In genomic region chr7:133478591-133479135, GRCh38 we compare ENCODE assay signal across 1 cellular context.
A peak's percentile ranks its signal among the peaks of the same experiment; 100 is the strongest.
TF ChIP-seq lines count a peak whose summit lies in the region.

No MANE protein-coding gene starts in this region.

TF ChIP-seq in HEK293, 187 proteins besides CTCF, POLR2A, EP300 and RAD21 (continued from another document):
- TF ChIP-seq TSHZ1 (tag by site-specific recombination; IDR thresholded peaks at IDR 0.05; ENCODE audit: borderline replicate concordance), result peak; percentile 13; the same call in 1 of the 2 replicates
- TF ChIP-seq ZNF23 (tag by site-specific recombination; IDR thresholded peaks at IDR 0.05; ENCODE audit: borderline replicate concordance), result no peak
- 0 out of 2 replicates have a peak, but pooled peaks have one; percentile 26 for TF ChIP-seq GFI1B (tag by site-specific recombination; IDR thresholded peaks at IDR 0.05)
- peak; percentile 58; the same call in 1 of the 2 replicates for TF ChIP-seq KLF10 (tag by site-specific recombination; IDR thresholded peaks at IDR 0.05)
- TF ChIP-seq WT1 (tag by site-specific recombination; IDR thresholded peaks at IDR 0.05), result peak; percentile 56; the same call in 1 of the 2 replicates
- no peak for TF ChIP-seq ZFP69B (tag by site-specific recombination; IDR thresholded peaks at IDR 0.05)
- no peak for TF ChIP-seq ZNF664 (tag by site-specific recombination; IDR thresholded peaks at IDR 0.05)
- TF ChIP-seq ZFP41 (tag by site-specific recombination; IDR thresholded peaks at IDR 0.05; ENCODE audit: borderline replicate concordance), result no peak
- no peak for TF ChIP-seq ZNF521 (tag by site-specific recombination; IDR thresholded peaks at IDR 0.05)
- no peak for TF ChIP-seq ZNF768 (tag by site-specific recombination; IDR thresholded peaks at IDR 0.05)
- peak; percentile 97 for TF ChIP-seq PRDM6 (tag by site-specific recombination; IDR thresholded peaks at IDR 0.05)
- TF ChIP-seq HOXD13 (CRISPR knock-in tag; IDR thresholded peaks at IDR 0.05; ENCODE audit: borderline replicate concordance), result no peak
- TF ChIP-seq ZIC2 (tag by site-specific recombination; IDR thresholded peaks at IDR 0.05), result peak; percentile 30; the same call in 1 of the 2 replicates
- no peak for TF ChIP-seq ZNF266 (tag by site-specific recombination; IDR thresholded peaks at IDR 0.05; ENCODE audit: low read depth)
- no peak for TF ChIP-seq ZNF274 (IDR thresholded peaks at IDR 0.05; ENCODE audit: low read length)
- no peak for TF ChIP-seq ZNF274 (tag by site-specific recombination; IDR thresholded peaks at IDR 0.05; ENCODE audit: borderline replicate concordance)
- peak; percentile 70; the same call in 1 of the 2 replicates for TF ChIP-seq ZSCAN30 (tag by site-specific recombination; IDR thresholded peaks at IDR 0.05)
- TF ChIP-seq ZBTB1 (tag by site-specific recombination; IDR thresholded peaks at IDR 0.05), result 0 out of 2 replicates have a peak, but pooled peaks have one; percentile 65
- no peak for TF ChIP-seq ZNF341 (tag by site-specific recombination; IDR thresholded peaks at IDR 0.05; ENCODE audit: low read depth)
- TF ChIP-seq ZNF423 (tag by site-specific recombination; IDR thresholded peaks at IDR 0.05), result no peak
- TF ChIP-seq ZNF18 (tag by site-specific recombination; IDR thresholded peaks at IDR 0.05), result peak; percentile 81
